In genomic region chr4:65917486-65917885, GRCh38 we compare ENCODE assay signal across 17 cellular contexts.
DNase-seq lines count a peak whose midpoint lies in the region; ATAC-seq and TF ChIP-seq lines count a peak whose summit lies in the region.
"Had no signal": no experiment of that assay in that cellular context is flagged by ENCODE, and none has a peak within 500 bp of the region (broad histone marks: within the 10 kb centered on the region; RNA-seq: fewer than 3 reads in every experiment).

No MANE protein-coding gene starts in this region.

- H3K4me1 Mint-ChIP-seq in activated CD8-positive, alpha-beta T cell treated with anti-CD3 and anti-CD28 coated beads, Interleukin-2, amount 10 ng/mL, durations not matched to agents 7 days and 5 days (ENCODE audit: low read depth), result no peaks in the 10 kb centered on the region
- H3K4me1 Mint-ChIP-seq: activated naive CD4-positive, alpha-beta T cell treated with anti-CD3 and anti-CD28 coated beads, Interleukin-2, amount 10 ng/mL, durations not matched to agents 7 days and 5 days; T-helper 17 cell had no signal

- peaks cover 10% of the 10 kb centered on the region for H3K9me3 Mint-ChIP-seq in activated CD8-positive, alpha-beta T cell treated with anti-CD3 and anti-CD28 coated beads, Interleukin-2, amount 10 ng/mL, durations not matched to agents 7 days and 5 days (ENCODE audit: insufficient read depth)

- no peaks in the 10 kb centered on the region for H3K36me3 Mint-ChIP-seq in activated CD8-positive, alpha-beta T cell treated with anti-CD3 and anti-CD28 coated beads, Interleukin-2, amount 10 ng/mL, durations not matched to agents 7 days and 5 days (ENCODE audit: low read depth)
- H3K36me3 Mint-ChIP-seq: activated naive CD4-positive, alpha-beta T cell treated with anti-CD3 and anti-CD28 coated beads, Interleukin-2, amount 10 ng/mL, durations not matched to agents 7 days and 5 days had no signal

- no peak overlapping the region for H3K27ac Mint-ChIP-seq in activated CD8-positive, alpha-beta T cell treated with anti-CD3 and anti-CD28 coated beads, Interleukin-2, amount 10 ng/mL, durations not matched to agents 7 days and 5 days
- H3K27ac Mint-ChIP-seq: activated naive CD4-positive, alpha-beta T cell treated with anti-CD3 and anti-CD28 coated beads, Interleukin-2, amount 10 ng/mL, durations not matched to agents 7 days and 5 days; activated T-cell treated with anti-CD3 and anti-CD28 coated beads, Interleukin-2, amount 50 U/mL, for 24 hours; T-helper 17 cell had no signal

- no peak for TF ChIP-seq CTCF in VCaP (conservative IDR thresholded peaks at IDR 0.05)

- H3K27me3 Mint-ChIP-seq in activated CD8-positive, alpha-beta T cell treated with anti-CD3 and anti-CD28 coated beads, Interleukin-2, amount 10 ng/mL, durations not matched to agents 7 days and 5 days (ENCODE audit: low read depth), result no peaks in the 10 kb centered on the region
- H3K27me3 Mint-ChIP-seq: activated naive CD4-positive, alpha-beta T cell treated with anti-CD3 and anti-CD28 coated beads, Interleukin-2, amount 10 ng/mL, durations not matched to agents 7 days and 5 days; activated T-cell treated with anti-CD3 and anti-CD28 coated beads, Interleukin-2, amount 50 U/mL, for 24 hours; T-helper 17 cell had no signal

- ATAC-seq in activated CD8-positive, alpha-beta T cell treated with anti-CD3 and anti-CD28 coated beads, Interleukin-2, amount 10 ng/mL, durations not matched to agents 7 days and 5 days, result no peak
- ATAC-seq in HG02759 (IDR thresholded peaks at IDR 0.05; ENCODE audit: unreplicated experiment) (no peak), GM18909 (IDR thresholded peaks at IDR 0.05; ENCODE audit: poor library complexity, unreplicated experiment) (no peak)
- ATAC-seq: gastroesophageal sphincter, T-helper 17 cell had no signal

- peak overlapping the region; percentile 43; the same call in 1 of the 2 replicates for H3K27ac ChIP-seq in VCaP
- H3K27ac ChIP-seq: gastroesophageal sphincter had no signal

- DNase-seq in HS-5 (ENCODE audit: low read depth) (peak; percentile 32), fibroblast of peridontal ligament (ENCODE audit: extremely low read depth) (peak; percentile 74), stromal cell of bone marrow (ENCODE audit: low read depth) (peak; percentile 25)
- DNase-seq in activated CD8-positive, alpha-beta T cell treated with anti-CD3 and anti-CD28 coated beads, Interleukin-2, amount 10 ng/mL, durations not matched to agents 7 days and 5 days, result no peak
- DNase-seq: activated CD4-positive, alpha-beta T cell treated with anti-CD3 and anti-CD28 coated beads, Interleukin-2, amount 50 U/mL, for 48 hours; activated naive CD4-positive, alpha-beta T cell treated with anti-CD3 and anti-CD28 coated beads, Interleukin-2, amount 10 ng/mL, durations not matched to agents 7 days and 5 days; activated T-cell treated with anti-CD3 and anti-CD28 coated beads, Interleukin-2, amount 50 U/mL, for 24 hours; cortex of kidney; DMS79; KG1; NCI-H1048; SHP77 treated with DMSO at 0.1 percent for 48 hours; T-helper 17 cell had no signal

- no peak overlapping the region for H3K4me3 Mint-ChIP-seq in activated CD8-positive, alpha-beta T cell treated with anti-CD3 and anti-CD28 coated beads, Interleukin-2, amount 10 ng/mL, durations not matched to agents 7 days and 5 days
- H3K4me3 Mint-ChIP-seq: activated naive CD4-positive, alpha-beta T cell treated with anti-CD3 and anti-CD28 coated beads, Interleukin-2, amount 10 ng/mL, durations not matched to agents 7 days and 5 days; activated T-cell treated with anti-CD3 and anti-CD28 coated beads, Interleukin-2, amount 50 U/mL, for 24 hours; T-helper 17 cell had no signal

- POLR2A ChIA-PET in activated CD8-positive, alpha-beta T cell treated with anti-CD3 and anti-CD28 coated beads, Interleukin-2, amount 10 ng/mL, durations not matched to agents 7 days and 5 days (lab: Charles Lee), result no interaction called here

- CTCF ChIA-PET in activated CD8-positive, alpha-beta T cell treated with anti-CD3 and anti-CD28 coated beads, Interleukin-2, amount 10 ng/mL, durations not matched to agents 7 days and 5 days (lab: Charles Lee), result no interaction called here
